Comparison of ENCODE assay signal across 23 cellular contexts in genomic region chr9:124001865-124002525, GRCh38. TPM values are rescaled to one million over a fixed set of nuclear protein-coding genes. Genes with fewer than 3 reads are reported as not detected.
DNase-seq lines count a peak whose midpoint lies in the region; ATAC-seq and TF ChIP-seq lines count a peak whose summit lies in the region.
"Had no signal": no experiment of that assay in that cellular context is flagged by ENCODE, and none has a peak within 500 bp of the region (broad histone marks: within the 10 kb centered on the region; RNA-seq: fewer than 3 reads in every experiment).

No MANE protein-coding gene starts in this region.

- H3K27ac ChIP-seq in GM23338 (ENCODE audit: low read depth) (no peak overlapping the region), VCaP (peak overlapping the region; percentile 24; the same call in 1 of the 2 replicates), neural progenitor cell (peak overlapping the region; percentile 15)
- H3K27ac ChIP-seq: 22Rv1; BLaER1 treated with 17β-estradiol and CSF1 and Interleukin-3, amounts not matched to agents 10 nM and 100 nM had no signal

- H3K36me3 Mint-ChIP-seq in GM23338 (ENCODE audit: low read depth) (no peaks in the 10 kb centered on the region), neural progenitor cell (no peaks in the 10 kb centered on the region)
- H3K36me3 Mint-ChIP-seq: CD4-positive, alpha-beta memory T cell had no signal

- H3K4me1 Mint-ChIP-seq in GM23338 (peaks cover 69% of the 10 kb centered on the region), neural progenitor cell (peaks cover 45% of the 10 kb centered on the region)

- no peak overlapping the region; the same call in 2 of the 3 replicates for H3K4me3 Mint-ChIP-seq in GM23338
- H3K4me3 Mint-ChIP-seq in neural progenitor cell = no peak overlapping the region
- H3K4me3 Mint-ChIP-seq: HFFc6 had no signal

- no peak overlapping the region for H2AFZ ChIP-seq in GM23338
- no peak overlapping the region for H2AFZ ChIP-seq in neural progenitor cell (replicated peaks)

- no peak overlapping the region for H3K4me3 ChIP-seq in GM23338
- H3K4me3 ChIP-seq in neural progenitor cell = peak overlapping the region; percentile 83
- H3K4me3 ChIP-seq: BLaER1 treated with 17β-estradiol and CSF1 and Interleukin-3, amounts not matched to agents 10 nM and 100 nM; K562; MG63 had no signal

- H3K9me3 Mint-ChIP-seq in GM23338 = no peaks in the 10 kb centered on the region; the same call in 2 of the 3 replicates
- peaks cover 6% of the 10 kb centered on the region for H3K9me3 Mint-ChIP-seq in neural progenitor cell
- H3K9me3 Mint-ChIP-seq: HFFc6 had no signal

- H3F3A ChIP-seq in GM23338 (replicated peaks; ENCODE audit: low read depth) = peaks cover 33% of the 10 kb centered on the region
- peaks cover 88% of the 10 kb centered on the region for H3F3A ChIP-seq in neural progenitor cell (ENCODE audit: low read depth)

- H3K9me3 ChIP-seq in neural progenitor cell (ENCODE audit: low read depth) = no peaks in the 10 kb centered on the region
- H3K9me3 ChIP-seq: Caco-2, MG63 had no signal

- H3K4me2 ChIP-seq in GM23338 (no peak overlapping the region), neural progenitor cell (peak overlapping the region; percentile 92)
- H3K4me2 ChIP-seq: BLaER1 treated with 17β-estradiol and CSF1 and Interleukin-3, amounts not matched to agents 10 nM and 100 nM had no signal

- H3K9me2 ChIP-seq in GM23338 (ENCODE audit: insufficient read depth) = no peaks in the 10 kb centered on the region

- no peaks in the 10 kb centered on the region for H3K79me2 ChIP-seq in GM23338 (replicated peaks; ENCODE audit: insufficient read depth)
- peaks cover 55% of the 10 kb centered on the region for H3K79me2 ChIP-seq in neural progenitor cell (ENCODE audit: low read depth)

- H3K27me3 Mint-ChIP-seq in GM23338 (ENCODE audit: insufficient read depth, low read depth, poor library complexity) (peaks cover 92% of the 10 kb centered on the region), neural progenitor cell (ENCODE audit: insufficient read depth, low read depth) (peaks cover 88% of the 10 kb centered on the region)

- no peaks in the 10 kb centered on the region for H3K36me3 ChIP-seq in GM23338 (ENCODE audit: insufficient read depth)
- no peaks in the 10 kb centered on the region for H3K36me3 ChIP-seq in neural progenitor cell
- H3K36me3 ChIP-seq: BLaER1 treated with 17β-estradiol and CSF1 and Interleukin-3, amounts not matched to agents 10 nM and 100 nM; MG63 had no signal

- H4K20me1 ChIP-seq in GM23338 (replicated peaks; ENCODE audit: insufficient read depth) = peaks cover 53% of the 10 kb centered on the region
- peaks cover 57% of the 10 kb centered on the region for H4K20me1 ChIP-seq in neural progenitor cell (ENCODE audit: low read depth)

- no peak for TF ChIP-seq CTCF in GM23338 (conservative IDR thresholded peaks at IDR 0.05; ENCODE audit: low read depth in 2 of 2)
- no peak for TF ChIP-seq CTCF in VCaP (conservative IDR thresholded peaks at IDR 0.05)
- TF ChIP-seq CTCF in neural progenitor cell (IDR thresholded peaks at IDR 0.05) = no peak

- peaks cover 94% of the 10 kb centered on the region for H3K27me3 ChIP-seq in GM23338 (ENCODE audit: insufficient read depth)
- H3K27me3 ChIP-seq in neural progenitor cell = peaks cover 92% of the 10 kb centered on the region

- DNase-seq in DMS 273 (lab: John Stamatoyannopoulos, UW; ENCODE audit: unreplicated experiment) = peak; percentile 42
- DNase-seq in DMS 273 treated with DMSO at 0.1 percent for 48 hours (lab: John Stamatoyannopoulos, UW) = no peak
- no peak for DNase-seq in GM23338 (ENCODE audit: low spot score)
- peak; percentile 50 for DNase-seq in neural progenitor cell (ENCODE audit: low spot score)
- DNase-seq in Right ventricle myocardium inferior (ENCODE audit: missing footprints) = no peak
- DNase-seq: ACHN; Caco-2; CD4-positive, alpha-beta memory T cell; DMS153; HFFc6; MG63; NCI-H2081 treated with DMSO at 0.1 percent for 48 hours; NCI-H774; OCI-M1; Right ventricle myocardium superior had no signal

- ATAC-seq in GM23338 = no peak
- no peak for ATAC-seq in GM19023 (IDR thresholded peaks at IDR 0.05; ENCODE audit: unreplicated experiment)
- no peak for ATAC-seq in HG03565 (IDR thresholded peaks at IDR 0.05; ENCODE audit: unreplicated experiment)
- no peak for ATAC-seq in Right ventricle myocardium inferior
- ATAC-seq: HepG2, K562 had no signal

- no peak overlapping the region for H3K9ac ChIP-seq in neural progenitor cell
- H3K9ac ChIP-seq: BLaER1 treated with 17β-estradiol and CSF1 and Interleukin-3, amounts not matched to agents 10 nM and 100 nM had no signal

- H3K4me1 ChIP-seq in GM23338 (ENCODE audit: insufficient read depth) (peaks cover 63% of the 10 kb centered on the region), neural progenitor cell (peaks cover 86% of the 10 kb centered on the region)

- no peak overlapping the region for H3K27ac Mint-ChIP-seq in GM23338
- H3K27ac Mint-ChIP-seq in neural progenitor cell = no peak overlapping the region
- H3K27ac Mint-ChIP-seq: HFFc6 had no signal

- intact Hi-C loops in Right ventricle myocardium inferior (cut with DNase I) = no loop called here

TF ChIP-seq in GM23338, 12 proteins besides CTCF, POLR2A, EP300 and RAD21:
- TF ChIP-seq EZH2phosphoT487 (IDR thresholded peaks at IDR 0.05; ENCODE audit: unreplicated experiment) (no peak), ZNF331 (CRISPR knock-in tag; IDR thresholded peaks at IDR 0.05; ENCODE audit: low read depth) (no peak), JUNB (IDR thresholded peaks at IDR 0.05; ENCODE audit: unreplicated experiment) (no peak), EZH2 (IDR thresholded peaks at IDR 0.05; ENCODE audit: low read depth, unreplicated experiment) (peak; percentile 48)

RNA-seq across cellular contexts. Expression of gene LHX2, which starts 9.6 kb away (rescaled TPM):
- 0.19 and 1.7 TPM in 2 replicates for total RNA-seq in GM23338 (2014; rRNA removed; shearing (Covaris generic))
- polyA plus RNA-seq in GM23338 (2016; fragmentation: Nextera tagmentation; extraction: Ambion mirVana) = 0.45 TPM in 1 of 2 replicates, not detected in the other
- total RNA-seq in neural progenitor cell (ENCODE audit: low replicate concordance) (36.3 and 59.5 TPM in 2 replicates), Right ventricle myocardium inferior (not detected)
- total RNA-seq: CD4-positive, alpha-beta memory T cell; HepG2; HFFc6; Right ventricle myocardium superior; SK-MEL-5 had no signal
- polyA plus RNA-seq: CD4-positive, alpha-beta memory T cell; HepG2; K562 had no signal

Comparison
In these comparisons a context has a peak if more than half of its experiments do, and no peak if none do; other contexts are left out.
1. DNase-seq: peak in DMS 273 (single experiment) and neural progenitor cell (single experiment); none in DMS 273 treated with DMSO at 0.1 percent for 48 hours (single experiment), GM23338 (single experiment) and Right ventricle myocardium inferior (single experiment).
2. RNA of gene LHX2, which starts 9.6 kb away (total RNA-seq): 36.3 to 59.5 TPM in neural progenitor cell; 0.19 to 1.7 TPM in GM23338 and not detected in Right ventricle myocardium inferior (single experiment); every median in the first group is over 10 times any median in the second.